In genomic region chr17:35807371-35808144, GRCh38 we compare ENCODE assay signal across 10 cellular contexts. TPM values are rescaled to one million over a fixed set of nuclear protein-coding genes. Genes with fewer than 3 reads are reported as not detected.
DNase-seq lines count a peak whose midpoint lies in the region; ATAC-seq and TF ChIP-seq lines count a peak whose summit lies in the region.
"Had no signal": no experiment of that assay in that cellular context is flagged by ENCODE, and none has a peak within 500 bp of the region (broad histone marks: within the 10 kb centered on the region; RNA-seq: fewer than 3 reads in every experiment).

No MANE protein-coding gene starts in this region.

- peaks cover 28% of the 10 kb centered on the region for H3K4me1 ChIP-seq in OCI-LY7 (ENCODE audit: insufficient read depth, low read length, poor library complexity, severe bottlenecking)
- peaks cover 0 to 17% of the 10 kb centered on the region in 2 experiments; a peak in 3 of 4 replicates for H3K4me1 ChIP-seq in SK-N-SH (ENCODE audit: control insufficient read depth in 1 of 2, insufficient read depth in 2 of 2, low read depth in 1 of 2, low read length in 1 of 2)

- H3K27ac ChIP-seq in OCI-LY7 (ENCODE audit: low read depth, low read length, poor library complexity, severe bottlenecking) (peak overlapping the region; percentile 78), SK-N-SH (ENCODE audit: low read depth in 2 of 2, low read length in 1 of 2) (peak overlapping the region in 1 of 2 experiments; percentile 7; a peak in 1 of 4 replicates)

- H3K27ac Mint-ChIP-seq in chondrocyte (ENCODE audit: unreplicated experiment) (peak overlapping the region; percentile 96), nephron (peak overlapping the region; percentile 21 to 100 (median 69))

- TF ChIP-seq EP300 in SK-N-SH (IDR thresholded peaks at IDR 0.05; ENCODE audit: borderline replicate concordance in 1 of 2, low read depth in 1 of 2, low read length in 1 of 2), result no peak

- TF ChIP-seq CTCF in OCI-LY7 (conservative IDR thresholded peaks at IDR 0.05; ENCODE audit: low read length) (no peak), chondrocyte (IDR thresholded peaks at IDR 0.05) (no peak), nephron (IDR thresholded peaks at IDR 0.05; ENCODE audit: unreplicated experiment in 3 of 3) (no peak), SK-N-SH (IDR thresholded peaks at IDR 0.05) (no peak)

- H3K79me2 ChIP-seq in OCI-LY7 (ENCODE audit: insufficient read depth, low read depth, low read length), result peaks cover 32% of the 10 kb centered on the region
- peaks cover 33% of the 10 kb centered on the region for H3K79me2 ChIP-seq in SK-N-SH (ENCODE audit: insufficient read depth)

- DNase-seq in Caki2 (ENCODE audit: low read depth) (peak; percentile 33), OCI-LY7 (ENCODE audit: low spot score) (no peak), chondrocyte (ENCODE audit: low spot score) (no peak), DMS 273 (lab: John Stamatoyannopoulos, UW; ENCODE audit: unreplicated experiment) (no peak), Kasumi-1 (lab: John Stamatoyannopoulos, UW) (no peak), SK-N-SH (no peak)
- DNase-seq: activated effector memory CD4-positive, alpha-beta T cell treated with anti-CD3 and anti-CD28 coated beads, Interleukin-2, amount 50 U/mL, for 16 hours; NCI-H187 treated with DMSO at 0.1 percent for 48 hours had no signal

- H3K36me3 ChIP-seq in OCI-LY7 (ENCODE audit: insufficient read depth, low read length), result peaks cover 28% of the 10 kb centered on the region; the same call in 1 of the 2 replicates
- H3K36me3 ChIP-seq in SK-N-SH (replicated peaks in 1 of 2; ENCODE audit: control insufficient read depth in 1 of 2, insufficient read depth in 2 of 2, low read length in 1 of 2), result peaks cover 0 to 5% of the 10 kb centered on the region in 2 experiments

- WGBS in SK-N-SH (ENCODE audit: low lambda C conversion rate), result 83% methylated on average over 7 of the region's 7 CpGs

- H3K27me3 Mint-ChIP-seq in chondrocyte (ENCODE audit: low read depth) (no peaks in the 10 kb centered on the region), nephron (ENCODE audit: low read depth) (peaks cover 15% of the 10 kb centered on the region)

- H3K27me3 ChIP-seq in SK-N-SH (ENCODE audit: insufficient read depth), result no peaks in the 10 kb centered on the region

- TF ChIP-seq RAD21 in SK-N-SH (IDR thresholded peaks at IDR 0.05; ENCODE audit: low read length), result no peak

- H3K9me3 ChIP-seq in OCI-LY7 (ENCODE audit: low read length) (no peaks in the 10 kb centered on the region), SK-N-SH (no peaks in the 10 kb centered on the region)

- no peak for ATAC-seq in HG03469 (IDR thresholded peaks at IDR 0.05; ENCODE audit: unreplicated experiment)

- H3K4me3 ChIP-seq in OCI-LY7 (ENCODE audit: low read depth, low read length, poor library complexity, severe bottlenecking) (peak overlapping the region; percentile 91), SK-N-SH (ENCODE audit: low read depth in 2 of 2, low read length in 1 of 2) (no peak overlapping the region)

- in situ Hi-C loops in Caki2 (cut with HindIII; ENCODE audit: low pct_unique_long_range_greater_than_20kb, low sequenced_read_pairs), result no loop called here

- intact Hi-C loops in OCI-LY7 (cut with micrococcal nuclease; ENCODE audit: unreplicated experiment), result loop anchor here (5.0 kb wide), 1 partner anchor 220 kb away; the partner anchor contains the start of gene AP2B1

- H2AFZ ChIP-seq in OCI-LY7 (ENCODE audit: low read length) (peak overlapping the region; percentile 96; the same call in 1 of the 2 replicates), SK-N-SH (ENCODE audit: low read depth) (no peak overlapping the region)

- CTCF ChIA-PET in OCI-LY7 (lab: Charles Lee; ENCODE audit: unreplicated experiment), result interaction anchor here (1.4 to 1.9 kb wide), 2 partner anchors 43 to 48 kb away, joined by 3 to 13 read pairs; no protein-coding TSS in a partner anchor
- CTCF ChIA-PET in SK-N-SH (lab: Yijun Ruan, JAX), result interaction anchor here (0.7 to 13.5 kb wide), 10 partner anchors 12 to 395 kb away, joined by 3 to 809 read pairs (median 6); partner anchors contain the start of genes C17orf50 and MMP28

- no peak overlapping the region for H3K9ac ChIP-seq in SK-N-SH

- POLR2A ChIA-PET in OCI-LY7 (lab: Charles Lee), result interaction anchor here (0.6 to 1.9 kb wide), 4 partner anchors 10 to 229 kb away, joined by 3 to 5 read pairs (median 4); partner anchors contain the start of gene PEX12
- POLR2A ChIA-PET in SK-N-SH (lab: Yijun Ruan, JAX), result interaction anchor here (0.5 to 4.2 kb wide), 6 partner anchors 23 to 229 kb away, joined by 3 to 65 read pairs (median 9); partner anchors contain the start of genes AP2B1 and PEX12

- H3K4me3 Mint-ChIP-seq in chondrocyte (ENCODE audit: unreplicated experiment) (peak overlapping the region; percentile 16), nephron (peak overlapping the region; percentile 44 to 92 (median 50))

- H4K20me1 ChIP-seq in OCI-LY7 (ENCODE audit: insufficient read depth, low read length), result peaks cover 23% of the 10 kb centered on the region
- H4K20me1 ChIP-seq in SK-N-SH (ENCODE audit: insufficient read depth), result peaks cover 27% of the 10 kb centered on the region

- no TSS peak for BruUV-seq in OCI-LY7 (replicated peaks; lab: Mats Ljungman, UMichigan)

- no peaks in the 10 kb centered on the region for H3K36me3 Mint-ChIP-seq in chondrocyte (ENCODE audit: low read depth)
- no peaks in the 10 kb centered on the region for H3K36me3 Mint-ChIP-seq in nephron (ENCODE audit: low read depth)

- H3K9me2 ChIP-seq in OCI-LY7 (ENCODE audit: insufficient read depth, low read length) (no peaks in the 10 kb centered on the region), SK-N-SH (no peaks in the 10 kb centered on the region)

- H3K4me2 ChIP-seq in OCI-LY7 (ENCODE audit: low read length) (peak overlapping the region; percentile 98), SK-N-SH (no peak overlapping the region)

- H3K9me3 Mint-ChIP-seq in chondrocyte (ENCODE audit: low read depth) (no peaks in the 10 kb centered on the region), nephron (no peaks in the 10 kb centered on the region)

- no peaks in the 10 kb centered on the region for H3F3A ChIP-seq in SK-N-SH (replicated peaks; ENCODE audit: insufficient read depth)

- H3K4me1 Mint-ChIP-seq in chondrocyte (ENCODE audit: low read depth) (peaks cover 55% of the 10 kb centered on the region), nephron (peaks cover 20% of the 10 kb centered on the region)

TF ChIP-seq in SK-N-SH, 30 proteins besides CTCF, POLR2A, EP300 and RAD21:
- TF ChIP-seq RXRA (IDR thresholded peaks at IDR 0.05; ENCODE audit: borderline replicate concordance, low read depth) (no peak), POLR2AphosphoS5 (IDR thresholded peaks at IDR 0.05; ENCODE audit: low read depth, low read length) (no peak), GATA2 (CRISPR knock-in tag; IDR thresholded peaks at IDR 0.05) (no peak)

RNA-seq across cellular contexts. Expression of gene TAF15, which starts 1.7 kb away (rescaled TPM):
- total RNA-seq in Caki2 (2014; rRNA removed; shearing (Covaris generic); ENCODE audit: low replicate concordance), result 4.9 and 7.7 TPM in 2 replicates
- 61.9 and 65.9 TPM in 2 replicates for total RNA-seq in OCI-LY7 (2014; rRNA removed; shearing (Covaris generic))
- total RNA-seq in OCI-LY7 (2022), result 256 and 279 TPM in 2 replicates
- total RNA-seq in chondrocyte, result 123 to 168 TPM (median 135 TPM) in 3 replicates
- polyA plus RNA-seq in SK-N-SH (2012; rRNA removed), result 67.5 and 78.0 TPM in 2 replicates
- polyA plus RNA-seq in SK-N-SH (2012; cell fraction: cytosol; rRNA removed), result 117 and 139 TPM in 2 replicates
- polyA plus RNA-seq in SK-N-SH (2012; cell fraction: nucleus; rRNA removed), result 43.9 and 71.3 TPM in 2 replicates

RNA-seq across cellular contexts. Expression of gene MMP28, which starts 12.1 kb away (rescaled TPM):
- 1.7 TPM in 1 of 2 replicates, not detected in the other for total RNA-seq in Caki2 (2014; rRNA removed; shearing (Covaris generic); ENCODE audit: low replicate concordance)
- not detected in 2 replicates for total RNA-seq in OCI-LY7 (2014; rRNA removed; shearing (Covaris generic))
- not detected in 2 replicates for total RNA-seq in OCI-LY7 (2022)
- 5.1 to 8.6 TPM (median 7.9 TPM) in 3 replicates for total RNA-seq in chondrocyte
- polyA plus RNA-seq in SK-N-SH (2012; rRNA removed), result 0.23 and 0.33 TPM in 2 replicates
- polyA plus RNA-seq in SK-N-SH (2012; cell fraction: cytosol; rRNA removed), result 0.30 and 0.52 TPM in 2 replicates
- 0.32 and 0.40 TPM in 2 replicates for polyA plus RNA-seq in SK-N-SH (2012; cell fraction: nucleus; rRNA removed)

RNA-seq across cellular contexts. Expression of gene C17orf50, which starts 46.9 kb away (rescaled TPM):
- not detected in 2 replicates for total RNA-seq in Caki2 (2014; rRNA removed; shearing (Covaris generic); ENCODE audit: low replicate concordance)
- total RNA-seq in OCI-LY7 (2014; rRNA removed; shearing (Covaris generic)), result not detected in 2 replicates
- total RNA-seq in OCI-LY7 (2022), result not detected in 2 replicates
- not detected in 3 replicates for total RNA-seq in chondrocyte
- polyA plus RNA-seq in SK-N-SH (2012; rRNA removed), result 0.05 TPM in 1 of 2 replicates, not detected in the other
- polyA plus RNA-seq in SK-N-SH (2012; cell fraction: cytosol; rRNA removed), result 0.03 and 0.04 TPM in 2 replicates
- polyA plus RNA-seq in SK-N-SH (2012; cell fraction: nucleus; rRNA removed), result not detected in 2 replicates

RNA-seq across cellular contexts. Expression of gene GAS2L2, which starts 54.5 kb away (rescaled TPM):
- not detected in 2 replicates for total RNA-seq in Caki2 (2014; rRNA removed; shearing (Covaris generic); ENCODE audit: low replicate concordance)
- not detected in 2 replicates for total RNA-seq in OCI-LY7 (2014; rRNA removed; shearing (Covaris generic))
- 0.21 TPM in 1 of 2 replicates, not detected in the other for total RNA-seq in OCI-LY7 (2022)
- total RNA-seq in chondrocyte, result not detected in 3 replicates
- polyA plus RNA-seq in SK-N-SH (2012; rRNA removed), result 0.02 TPM in 1 of 2 replicates, not detected in the other
- 0.01 TPM in 2 replicates for polyA plus RNA-seq in SK-N-SH (2012; cell fraction: cytosol; rRNA removed)
- 0.08 and 0.10 TPM in 2 replicates for polyA plus RNA-seq in SK-N-SH (2012; cell fraction: nucleus; rRNA removed)
